13 cellular contexts compared by ENCODE assay signal in the genomic region with DNA sequence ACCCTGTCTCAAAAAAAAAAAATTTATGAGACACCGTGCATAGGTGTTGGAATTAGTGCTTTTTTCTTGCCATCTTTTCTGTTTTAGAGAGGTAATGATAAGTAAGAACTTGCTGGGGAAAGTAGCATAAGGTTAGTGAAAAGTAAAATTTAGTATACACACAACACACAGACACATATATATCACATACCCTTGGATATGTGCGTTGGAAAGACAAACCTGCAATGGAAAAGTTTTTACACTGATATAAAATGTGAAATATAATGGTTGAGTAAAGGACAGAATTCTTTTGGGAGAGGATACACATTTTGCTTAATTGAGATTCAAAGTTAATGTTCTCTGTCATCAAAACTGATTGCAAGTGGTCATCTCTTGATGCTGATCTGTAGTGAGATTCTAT.
"Had no signal": no experiment of that assay in that cellular context is flagged by ENCODE, and none has a peak within 500 bp of the region (broad histone marks: within the 10 kb centered on the region; RNA-seq: fewer than 3 reads in every experiment).

No MANE protein-coding gene starts in this region.

- H3K27ac ChIP-seq: tibial nerve, VCaP had no signal

- H3K4me3 Mint-ChIP-seq: activated CD4-positive, alpha-beta T cell treated with anti-CD3 and anti-CD28 coated beads for 36 hours; stimulated activated effector memory CD8-positive, alpha-beta T cell treated with anti-CD3 and anti-CD28 coated beads, Interleukin-12 subunit alpha, Interleukin-12 subunit beta, amount 100 ng/mL, for 72 hours had no signal

- H3K27me3 ChIP-seq: gastroesophageal sphincter, tibial nerve had no signal

- H3K9me3 Mint-ChIP-seq: stimulated activated effector memory CD8-positive, alpha-beta T cell treated with anti-CD3 and anti-CD28 coated beads, Interleukin-12 subunit alpha, Interleukin-12 subunit beta, amount 100 ng/mL, for 72 hours had no signal

- H3K27ac Mint-ChIP-seq: activated CD4-positive, alpha-beta T cell treated with anti-CD3 and anti-CD28 coated beads for 36 hours had no signal

- DNase-seq: activated CD4-positive, alpha-beta T cell treated with anti-CD3 and anti-CD28 coated beads for 36 hours; activated effector memory CD4-positive, alpha-beta T cell treated with Interleukin-2 at 50 U/mL for 16 hours; cortex of kidney; effector CD8-positive, alpha-beta T cell; islet precursor cell; left ventricle myocardium superior; right cardiac atrium; SIG-M5; small intestine had no signal

- H3K4me3 ChIP-seq: gastroesophageal sphincter, tibial nerve had no signal

- H3K27me3 Mint-ChIP-seq: activated CD4-positive, alpha-beta T cell treated with anti-CD3 and anti-CD28 coated beads for 36 hours had no signal

- ATAC-seq: activated CD4-positive, alpha-beta T cell treated with anti-CD3 and anti-CD28 coated beads for 36 hours; gastroesophageal sphincter; left ventricle myocardium superior; stimulated activated effector memory CD8-positive, alpha-beta T cell treated with anti-CD3 and anti-CD28 coated beads, Interleukin-12 subunit alpha, Interleukin-12 subunit beta, amount 100 ng/mL, for 72 hours had no signal

- H3K9me3 ChIP-seq: gastroesophageal sphincter, tibial nerve had no signal
